ENCODE assay signal across 8 cellular contexts in genomic region chr15:95259513-95259912, GRCh38.
DNase-seq lines count a peak whose midpoint lies in the region; ATAC-seq and TF ChIP-seq lines count a peak whose summit lies in the region.

No MANE protein-coding gene starts in this region.

- H3K27me3 ChIP-seq in SJCRH30 (no peaks in the 10 kb centered on the region), heart left ventricle (no peaks in the 10 kb centered on the region)

- H3K27me3 Mint-ChIP-seq in CD14-positive monocyte (ENCODE audit: low read depth in 3 of 3) = peaks cover 7 to 10% (median 8%) of the 10 kb centered on the region in 3 donors
- H3K27me3 Mint-ChIP-seq in activated naive CD8-positive, alpha-beta T cell treated with anti-CD3 and anti-CD28 coated beads, Interleukin-2, amount 10 ng/mL, durations not matched to agents 7 days and 5 days = peaks cover 58% of the 10 kb centered on the region

- ATAC-seq in GM19452 (IDR thresholded peaks at IDR 0.05; ENCODE audit: unreplicated experiment) (peak; percentile 61), heart left ventricle (peak in 3 of 4 donors; percentile 70 to 83 (median 81))
- peak; percentile 39 for ATAC-seq in activated naive CD8-positive, alpha-beta T cell treated with anti-CD3 and anti-CD28 coated beads, Interleukin-2, amount 10 ng/mL, durations not matched to agents 7 days and 5 days (ENCODE audit: low read depth)

- H3K36me3 ChIP-seq in SJCRH30 (no peaks in the 10 kb centered on the region), heart left ventricle (no peaks in the 10 kb centered on the region)

- H3K9me3 Mint-ChIP-seq in CD14-positive monocyte = no peaks in the 10 kb centered on the region
- no peaks in the 10 kb centered on the region for H3K9me3 Mint-ChIP-seq in activated naive CD8-positive, alpha-beta T cell treated with anti-CD3 and anti-CD28 coated beads, Interleukin-2, amount 10 ng/mL, durations not matched to agents 7 days and 5 days

- no peak for TF ChIP-seq POLR2A in heart left ventricle (IDR thresholded peaks at IDR 0.05)

- intact Hi-C loops in CD14-positive monocyte (cut with micrococcal nuclease) (no loop called here), heart left ventricle (cut with DNase I) (loop anchor here in 8 of 10 donors (1.0 to 10.0 kb wide), 9 partner anchors 235 to 1975 kb away; no protein-coding TSS in a partner anchor)

- POLR2A ChIA-PET in activated naive CD8-positive, alpha-beta T cell treated with anti-CD3 and anti-CD28 coated beads, Interleukin-2, amount 10 ng/mL, durations not matched to agents 7 days and 5 days (lab: Charles Lee) = no interaction called here

- H3K27ac ChIP-seq in SJCRH30 (peak overlapping the region; percentile 74), heart left ventricle (peak overlapping the region in 7 of 12 donors; percentile 12 to 68 (median 30))

- H3K9me3 ChIP-seq in SJCRH30 (replicated peaks) (0 out of 2 replicates have a peak, but pooled peaks cover 3% of the 10 kb centered on the region), heart left ventricle (no peaks in the 10 kb centered on the region)

- H3K4me1 Mint-ChIP-seq in CD14-positive monocyte = no peaks in the 10 kb centered on the region
- peaks cover 9% of the 10 kb centered on the region for H3K4me1 Mint-ChIP-seq in activated naive CD8-positive, alpha-beta T cell treated with anti-CD3 and anti-CD28 coated beads, Interleukin-2, amount 10 ng/mL, durations not matched to agents 7 days and 5 days

- H3K4me1 ChIP-seq in SJCRH30 = peaks cover 11% of the 10 kb centered on the region
- peaks cover 0 to 36% (median 6%) of the 10 kb centered on the region in 12 donors for H3K4me1 ChIP-seq in heart left ventricle

- DNase-seq in CD14-positive monocyte (ENCODE audit: low spot score) = no peak
- peak; percentile 60 for DNase-seq in LNCaP clone FGC (ENCODE audit: low read depth)
- peak; percentile 83 to 95 for DNase-seq in SJCRH30
- DNase-seq in activated naive CD8-positive, alpha-beta T cell treated with anti-CD3 and anti-CD28 coated beads, Interleukin-2, amount 10 ng/mL, durations not matched to agents 7 days and 5 days = peak; percentile 41
- DNase-seq in heart left ventricle = peak in 4 of 5 donors; percentile 51 to 65 (median 64)
- peak; percentile 47 for DNase-seq in putamen (ENCODE audit: low spot score)
- no peak for DNase-seq in DMS79 treated with DMSO at 0.1 percent for 48 hours (lab: John Stamatoyannopoulos, UW)

- no peak overlapping the region for H3K4me3 ChIP-seq in LNCaP clone FGC (ENCODE audit: low read depth, low read length)
- H3K4me3 ChIP-seq in SJCRH30 = peak overlapping the region; percentile 40
- H3K4me3 ChIP-seq in heart left ventricle = no peak overlapping the region

- H3K27ac Mint-ChIP-seq in CD14-positive monocyte = no peak overlapping the region
- no peak overlapping the region for H3K27ac Mint-ChIP-seq in activated naive CD8-positive, alpha-beta T cell treated with anti-CD3 and anti-CD28 coated beads, Interleukin-2, amount 10 ng/mL, durations not matched to agents 7 days and 5 days

- H3K36me3 Mint-ChIP-seq in CD14-positive monocyte = no peaks in the 10 kb centered on the region
- no peaks in the 10 kb centered on the region for H3K36me3 Mint-ChIP-seq in activated naive CD8-positive, alpha-beta T cell treated with anti-CD3 and anti-CD28 coated beads, Interleukin-2, amount 10 ng/mL, durations not matched to agents 7 days and 5 days

- peak; percentile 66 for TF ChIP-seq CTCF in CD14-positive monocyte (IDR thresholded peaks at IDR 0.05)
- TF ChIP-seq CTCF in LNCaP clone FGC (IDR thresholded peaks at IDR 0.05; ENCODE audit: control insufficient read depth, extremely low read depth, insufficient read depth) = peak; percentile 83
- TF ChIP-seq CTCF in heart left ventricle (IDR thresholded peaks at IDR 0.05) = peak; percentile 64 to 92 (median 78)

- WGBS in heart left ventricle, 4 donors = 5 to 8% (median 7%) methylated on average over 6 of the region's 6 CpGs

- H3K4me3 Mint-ChIP-seq in CD14-positive monocyte = no peak overlapping the region
- no peak overlapping the region for H3K4me3 Mint-ChIP-seq in activated naive CD8-positive, alpha-beta T cell treated with anti-CD3 and anti-CD28 coated beads, Interleukin-2, amount 10 ng/mL, durations not matched to agents 7 days and 5 days

Comparison
In these comparisons a context has a peak if more than half of its experiments do, and no peak if none do; other contexts are left out.
1. DNase-seq: peak in LNCaP clone FGC (single experiment), SJCRH30 (2 of 2), activated naive CD8-positive, alpha-beta T cell treated with anti-CD3 and anti-CD28 coated beads, Interleukin-2, amount 10 ng/mL, durations not matched to agents 7 days and 5 days (single experiment), heart left ventricle (4 of 5) and putamen (single experiment); none in CD14-positive monocyte (single experiment) and DMS79 treated with DMSO at 0.1 percent for 48 hours (single experiment).
2. intact Hi-C loops: an anchor here in heart left ventricle (1.0 to 10.0 kb wide); none called in CD14-positive monocyte.
3. Peak in every context shown above with its lines, with median percentiles within 50 percentile points of each other: CTCF ChIP-seq and ATAC-seq.